ENCODE assay signal across 8 cellular contexts in genomic region chr16:84738255-84739038, GRCh38. TPM values are rescaled to one million over a fixed set of nuclear protein-coding genes. Genes with fewer than 3 reads are reported as not detected.
DNase-seq lines count a peak whose midpoint lies in the region; ATAC-seq and TF ChIP-seq lines count a peak whose summit lies in the region.

No MANE protein-coding gene starts in this region.

- DNase-seq in NCI-H1417 (lab: John Stamatoyannopoulos, UW) (peak; percentile 58 to 79 (median 62)), NCI-H1417 treated with DMSO at 0.1 percent for 48 hours (lab: John Stamatoyannopoulos, UW) (no peak), NCI-H2196 treated with DMSO at 0.1 percent for 48 hours (lab: John Stamatoyannopoulos, UW; ENCODE audit: unreplicated experiment) (peak; percentile 25), kidney epithelial cell (ENCODE audit: low read depth) (peak; percentile 41)
- peak; percentile 72 for DNase-seq in central memory CD4-positive, alpha-beta T cell
- peak; percentile 52 for DNase-seq in stimulated activated CD4-positive, alpha-beta T cell treated with anti-CD3 and anti-CD28 coated beads, Interleukin-2, amount 100 ng/mL, for 4 hours (ENCODE audit: low read depth)

- no peak overlapping the region for H3K4me3 ChIP-seq in kidney epithelial cell (ENCODE audit: low read depth, low read length)

- no peaks in the 10 kb centered on the region for H3K36me3 ChIP-seq in kidney epithelial cell (ENCODE audit: control insufficient read depth, insufficient read depth, low read length)

- peak; percentile 54 for ATAC-seq in HG02840 (IDR thresholded peaks at IDR 0.05; ENCODE audit: low FRiP score, unreplicated experiment)
- peak; percentile 72 to 75 for ATAC-seq in activated CD4-positive, CD25-positive, alpha-beta regulatory T cell treated with anti-CD3 and anti-CD28 coated beads, Interleukin-2, amount 50 U/mL, for 24 hours

- H3K27me3 ChIP-seq in kidney epithelial cell (ENCODE audit: control insufficient read depth, insufficient read depth, low read length), result no peaks in the 10 kb centered on the region

- TF ChIP-seq CTCF in kidney epithelial cell (IDR thresholded peaks at IDR 0.05; ENCODE audit: insufficient read depth, low read length, poor library complexity, severe bottlenecking), result peak; percentile 81

RNA-seq across cellular contexts. Expression of gene USP10, which starts 38.6 kb away (rescaled TPM):
- 57.6 and 67.8 TPM in 2 replicates for total RNA-seq in kidney epithelial cell
